ENCODE assay signal across 13 cellular contexts in genomic region chr1:171506525-171507304, GRCh38. TPM values are rescaled to one million over a fixed set of nuclear protein-coding genes. Genes with fewer than 3 reads are reported as not detected.
DNase-seq lines count a peak whose midpoint lies in the region; ATAC-seq and TF ChIP-seq lines count a peak whose summit lies in the region.
"Had no signal": no experiment of that assay in that cellular context is flagged by ENCODE, and none has a peak within 500 bp of the region (broad histone marks: within the 10 kb centered on the region; RNA-seq: fewer than 3 reads in every experiment).

No MANE protein-coding gene starts in this region.

- no peaks in the 10 kb centered on the region for H3K27me3 Mint-ChIP-seq in nephron (ENCODE audit: low read depth)

- H3K9me3 Mint-ChIP-seq in nephron, result no peaks in the 10 kb centered on the region

- H3K4me1 Mint-ChIP-seq in nephron, result peaks cover 25% of the 10 kb centered on the region

- no peak overlapping the region for H3K4me3 Mint-ChIP-seq in nephron

- no peak for TF ChIP-seq CTCF in nephron (IDR thresholded peaks at IDR 0.05; ENCODE audit: unreplicated experiment in 3 of 3)

- peak; percentile 50 for DNase-seq in NCI-H82 (lab: John Stamatoyannopoulos, UW)
- no peak for DNase-seq in NCI-H82 treated with DMSO at 0.1 percent for 48 hours (lab: John Stamatoyannopoulos, UW; ENCODE audit: unreplicated experiment)
- DNase-seq in RPMI7951 (ENCODE audit: low read depth), result peak; percentile 33
- peak; percentile 27 to 37 for DNase-seq in dermis microvascular lymphatic vessel endothelial cell (ENCODE audit: low read depth in 2 of 2)
- DNase-seq in cerebellar nuclear complex (lab: John Stamatoyannopoulos, UW), result no peak
- DNase-seq: activated CD4-positive, alpha-beta T cell treated with anti-CD3 and anti-CD28 coated beads, Interleukin-2, amount 50 U/mL, for 4 hours; head of caudate nucleus; midbrain; SIG-M5 had no signal

- H3K36me3 Mint-ChIP-seq in nephron (ENCODE audit: low read depth), result peaks cover 23% of the 10 kb centered on the region

- ATAC-seq in GM21737 (IDR thresholded peaks at IDR 0.05; ENCODE audit: unreplicated experiment), result no peak
- no peak for ATAC-seq in HG02642 (IDR thresholded peaks at IDR 0.05; ENCODE audit: poor library complexity, unreplicated experiment)
- ATAC-seq: sciatic nerve had no signal

- peak overlapping the region; percentile 8 to 18 (median 8) for H3K27ac Mint-ChIP-seq in nephron

RNA-seq across cellular contexts. Expression of gene PRRC2C, which starts 21.4 kb away (rescaled TPM):
- 19.9 and 30.3 TPM in 2 replicates for total RNA-seq in RPMI7951 (2014; rRNA removed; shearing (Covaris generic))
- total RNA-seq in dermis microvascular lymphatic vessel endothelial cell, result 30.6 and 42.4 TPM in 2 replicates

Comparison
In these comparisons a context has a peak if more than half of its experiments do, and no peak if none do; other contexts are left out.
1. DNase-seq: peak in NCI-H82 (single experiment), RPMI7951 (single experiment) and dermis microvascular lymphatic vessel endothelial cell (2 of 2); none in NCI-H82 treated with DMSO at 0.1 percent for 48 hours (single experiment) and cerebellar nuclear complex (0 of 2).